Comparison of ENCODE assay signal across 13 cellular contexts in genomic region chr2:236971131-236971850, GRCh38.
DNase-seq lines count a peak whose midpoint lies in the region; ATAC-seq, FAIRE-seq and TF ChIP-seq lines count a peak whose summit lies in the region.
"Had no signal": no experiment of that assay in that cellular context is flagged by ENCODE, and none has a peak within 500 bp of the region (broad histone marks: within the 10 kb centered on the region; RNA-seq: fewer than 3 reads in every experiment).

No MANE protein-coding gene starts in this region.

- no peak overlapping the region for H3K18ac ChIP-seq in mesenchymal stem cell (ENCODE audit: low read depth in 1 of 2, low read length in 2 of 2)

- peak overlapping the region; percentile 9 for H3K9ac ChIP-seq in mesenchymal stem cell (ENCODE audit: low read length)

- H2AK5ac ChIP-seq in mesenchymal stem cell (ENCODE audit: low read length, severe bottlenecking), result no peak overlapping the region

- CTCF ChIA-PET in MCF 10A (lab: Yijun Ruan, JAX), result no interaction called here

- no peak overlapping the region for H3K14ac ChIP-seq in mesenchymal stem cell (ENCODE audit: low read length in 2 of 2)

- H3K36me3 Mint-ChIP-seq in MCF 10A (ENCODE audit: insufficient read depth, unreplicated experiment), result no peaks in the 10 kb centered on the region

- H3K4me3 Mint-ChIP-seq in MCF 10A (ENCODE audit: unreplicated experiment), result no peak overlapping the region
- H3K4me3 Mint-ChIP-seq: activated CD8-positive, alpha-beta T cell treated with anti-CD3 and anti-CD28 coated beads, Interleukin-2, amount 10 ng/mL, durations not matched to agents 7 days and 5 days; neural crest cell had no signal

- H3K4me3 ChIP-seq in breast epithelium, result no peak overlapping the region
- H3K4me3 ChIP-seq in mesenchymal stem cell (ENCODE audit: insufficient read depth in 1 of 2, low read depth in 1 of 2, low read length in 2 of 2), result peak overlapping the region in 1 of 2 experiments; percentile 33
- no peak overlapping the region for H3K4me3 ChIP-seq in vagina
- H3K4me3 ChIP-seq: skin epidermis had no signal

- H3K79me1 ChIP-seq in mesenchymal stem cell (replicated peaks; ENCODE audit: low read length, poor library complexity, severe bottlenecking), result no peaks in the 10 kb centered on the region

- no peak for DNase-seq in breast epithelium (ENCODE audit: low spot score in 2 of 2)
- no peak for DNase-seq in MCF 10A (ENCODE audit: unreplicated experiment)
- DNase-seq in epidermal melanocyte (ENCODE audit: insufficient read length, low spot score), result peak; percentile 34
- no peak for DNase-seq in mesenchymal stem cell
- DNase-seq in vagina (ENCODE audit: extremely low spot score in 2 of 2), result no peak
- DNase-seq in NCI-H1092 treated with DMSO at 0.1 percent for 48 hours (lab: John Stamatoyannopoulos, UW), result no peak
- no peak for DNase-seq in urothelium cell line (ENCODE audit: low spot score)
- DNase-seq: activated CD8-positive, alpha-beta T cell treated with anti-CD3 and anti-CD28 coated beads, Interleukin-2, amount 10 ng/mL, durations not matched to agents 7 days and 5 days; activated gamma-delta T cell; substantia nigra had no signal

- H3K27ac ChIP-seq in breast epithelium, result peak overlapping the region; percentile 29 to 52
- no peak overlapping the region for H3K27ac ChIP-seq in mesenchymal stem cell (ENCODE audit: low read length, poor library complexity, severe bottlenecking)
- H3K27ac ChIP-seq in vagina, result peak overlapping the region; percentile 46

- no peak overlapping the region for H2BK15ac ChIP-seq in mesenchymal stem cell (ENCODE audit: low read depth, poor library complexity, severe bottlenecking)

- no peak overlapping the region for H4K91ac ChIP-seq in mesenchymal stem cell (ENCODE audit: low read length)

- no peak overlapping the region for H3K4ac ChIP-seq in mesenchymal stem cell (ENCODE audit: low read depth in 1 of 2, low read length in 2 of 2)

- H3K27ac Mint-ChIP-seq in MCF 10A (ENCODE audit: low read depth, unreplicated experiment), result no peak overlapping the region
- H3K27ac Mint-ChIP-seq: activated CD8-positive, alpha-beta T cell treated with anti-CD3 and anti-CD28 coated beads, Interleukin-2, amount 10 ng/mL, durations not matched to agents 7 days and 5 days had no signal

- no peak for FAIRE-seq in urothelium cell line (lab: Jason Lieb, UNC)

- H3K27me3 Mint-ChIP-seq in MCF 10A (ENCODE audit: insufficient read depth, unreplicated experiment), result no peaks in the 10 kb centered on the region

- no peak overlapping the region for H2BK5ac ChIP-seq in mesenchymal stem cell (ENCODE audit: low read depth, low read length, poor library complexity, severe bottlenecking)

- no peaks in the 10 kb centered on the region for H3K9me3 ChIP-seq in breast epithelium
- H3K9me3 ChIP-seq in mesenchymal stem cell (ENCODE audit: control insufficient read depth, low read length), result no peaks in the 10 kb centered on the region
- no peaks in the 10 kb centered on the region for H3K9me3 ChIP-seq in vagina

- H3K9me3 Mint-ChIP-seq in MCF 10A (ENCODE audit: unreplicated experiment), result no peaks in the 10 kb centered on the region
- H3K9me3 Mint-ChIP-seq: neural crest cell had no signal

- H2AFZ ChIP-seq in mesenchymal stem cell (ENCODE audit: low read depth, low read length), result no peak overlapping the region

- no peak for TF ChIP-seq CTCF in breast epithelium (IDR thresholded peaks at IDR 0.05)
- no peak for TF ChIP-seq CTCF in MCF 10A (IDR thresholded peaks at IDR 0.05; ENCODE audit: unreplicated experiment)
- TF ChIP-seq CTCF in vagina (IDR thresholded peaks at IDR 0.05), result no peak

- no peak overlapping the region for H3K4me2 ChIP-seq in mesenchymal stem cell (ENCODE audit: low read length, poor library complexity, severe bottlenecking)

- BruUV-seq in MCF 10A (replicated peaks; lab: Mats Ljungman, UMichigan), result no TSS peak

- H3K36me3 ChIP-seq in breast epithelium (no peaks in the 10 kb centered on the region), mesenchymal stem cell (ENCODE audit: control insufficient read depth in 1 of 2, insufficient read depth in 2 of 2, low read depth in 1 of 2, low read length in 2 of 2) (no peaks in the 10 kb centered on the region), vagina (no peaks in the 10 kb centered on the region)

- TF ChIP-seq POLR2A in breast epithelium (IDR thresholded peaks at IDR 0.05) (no peak), vagina (IDR thresholded peaks at IDR 0.05) (no peak)

- no peaks in the 10 kb centered on the region for H3K27me3 ChIP-seq in breast epithelium
- H3K27me3 ChIP-seq in mesenchymal stem cell (ENCODE audit: control insufficient read depth in 1 of 2, insufficient read depth in 1 of 2, low read length in 2 of 2), result peaks cover 0 to 29% of the 10 kb centered on the region in 2 experiments
- H3K27me3 ChIP-seq in vagina, result no peaks in the 10 kb centered on the region

- no peak for ATAC-seq in GM21619 (IDR thresholded peaks at IDR 0.05; ENCODE audit: unreplicated experiment)
- ATAC-seq: activated CD8-positive, alpha-beta T cell treated with anti-CD3 and anti-CD28 coated beads, Interleukin-2, amount 10 ng/mL, durations not matched to agents 7 days and 5 days had no signal

- peaks cover 15% of the 10 kb centered on the region for H3K4me1 Mint-ChIP-seq in MCF 10A (ENCODE audit: insufficient read depth, unreplicated experiment)

- no peak overlapping the region for H3K23ac ChIP-seq in mesenchymal stem cell (ENCODE audit: low read length in 2 of 2)

- no peak overlapping the region for H2BK120ac ChIP-seq in mesenchymal stem cell (ENCODE audit: low read depth, low read length)

- 81% methylated on average over 15 of the region's 15 CpGs for WGBS in mesenchymal stem cell

- POLR2A ChIA-PET in MCF 10A (lab: Yijun Ruan, JAX), result no interaction called here

- no peak overlapping the region for H4K8ac ChIP-seq in mesenchymal stem cell (ENCODE audit: low read length)

- intact Hi-C loops in breast epithelium (cut with DNase I; ENCODE audit: low total_unique reads) (no loop called here), MCF 10A (cut with micrococcal nuclease) (loop anchor here (10.0 kb wide), 1 partner anchor 96 kb away; no protein-coding TSS in a partner anchor), vagina (cut with DNase I) (no loop called here)

- H2BK12ac ChIP-seq in mesenchymal stem cell (ENCODE audit: low read length in 2 of 2), result no peak overlapping the region

- H3K4me1 ChIP-seq in breast epithelium (no peaks in the 10 kb centered on the region), mesenchymal stem cell (ENCODE audit: control insufficient read depth, insufficient read depth, low read depth, low read length) (no peaks in the 10 kb centered on the region), vagina (peaks cover 24% of the 10 kb centered on the region)
